Comparison of ENCODE assay signal across 13 cellular contexts in the genomic region with DNA sequence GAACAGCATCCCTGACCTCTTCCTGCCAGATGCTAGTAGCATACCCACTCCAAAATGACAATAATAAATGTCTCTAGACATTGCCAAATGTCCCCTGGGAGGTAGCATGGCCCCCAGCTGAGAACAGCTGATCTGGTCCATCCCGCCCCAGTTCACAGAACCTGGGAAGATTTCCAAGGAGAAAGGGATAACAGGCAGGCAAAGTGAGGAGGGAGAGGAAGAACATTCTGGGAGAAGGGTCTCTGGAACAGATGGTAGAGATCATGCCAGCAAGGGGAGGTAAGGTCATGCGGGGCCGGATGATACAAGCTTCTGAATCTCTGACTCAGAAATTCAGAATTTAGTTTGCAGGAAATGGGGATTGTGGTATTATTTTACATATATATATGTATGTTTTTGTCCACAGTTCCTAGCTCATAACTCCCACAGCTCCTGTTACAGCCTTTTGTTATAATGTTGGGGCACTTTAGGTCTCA.
DNase-seq lines count a peak whose midpoint lies in the region; ATAC-seq and FAIRE-seq lines count a peak whose summit lies in the region.
"Had no signal": no experiment of that assay in that cellular context is flagged by ENCODE, and none has a peak within 500 bp of the region (broad histone marks: within the 10 kb centered on the region; RNA-seq: fewer than 3 reads in every experiment).

No MANE protein-coding gene starts in this region.

- FAIRE-seq in RCC 7860 (lab: Jason Lieb, UNC): no peak

- ATAC-seq in GM21723 (IDR thresholded peaks at IDR 0.05; ENCODE audit: unreplicated experiment): no peak
- no peak for ATAC-seq in HG03025 (IDR thresholded peaks at IDR 0.05; ENCODE audit: low FRiP score, unreplicated experiment)
- no peak for ATAC-seq in HG02870 (IDR thresholded peaks at IDR 0.05; ENCODE audit: unreplicated experiment)
- ATAC-seq: HCT116, mucosa of descending colon, right lobe of liver had no signal

- DNase-seq in A172 (ENCODE audit: low spot score): peak; percentile 44
- peak; percentile 75 for DNase-seq in EL
- DNase-seq in RCC 7860 (ENCODE audit: low spot score): peak; percentile 33
- peak; percentile 56 for DNase-seq in fibroblast of gingiva (ENCODE audit: low read depth)
- no peak for DNase-seq in HT-29 (ENCODE audit: low spot score)
- DNase-seq: activated CD4-positive, alpha-beta T cell treated with anti-CD3 and anti-CD28 coated beads for 48 hours; C1 segment of cervical spinal cord; mucosa of descending colon; right lobe of liver had no signal
